ENCODE assay signal across 19 cellular contexts in the genomic region with DNA sequence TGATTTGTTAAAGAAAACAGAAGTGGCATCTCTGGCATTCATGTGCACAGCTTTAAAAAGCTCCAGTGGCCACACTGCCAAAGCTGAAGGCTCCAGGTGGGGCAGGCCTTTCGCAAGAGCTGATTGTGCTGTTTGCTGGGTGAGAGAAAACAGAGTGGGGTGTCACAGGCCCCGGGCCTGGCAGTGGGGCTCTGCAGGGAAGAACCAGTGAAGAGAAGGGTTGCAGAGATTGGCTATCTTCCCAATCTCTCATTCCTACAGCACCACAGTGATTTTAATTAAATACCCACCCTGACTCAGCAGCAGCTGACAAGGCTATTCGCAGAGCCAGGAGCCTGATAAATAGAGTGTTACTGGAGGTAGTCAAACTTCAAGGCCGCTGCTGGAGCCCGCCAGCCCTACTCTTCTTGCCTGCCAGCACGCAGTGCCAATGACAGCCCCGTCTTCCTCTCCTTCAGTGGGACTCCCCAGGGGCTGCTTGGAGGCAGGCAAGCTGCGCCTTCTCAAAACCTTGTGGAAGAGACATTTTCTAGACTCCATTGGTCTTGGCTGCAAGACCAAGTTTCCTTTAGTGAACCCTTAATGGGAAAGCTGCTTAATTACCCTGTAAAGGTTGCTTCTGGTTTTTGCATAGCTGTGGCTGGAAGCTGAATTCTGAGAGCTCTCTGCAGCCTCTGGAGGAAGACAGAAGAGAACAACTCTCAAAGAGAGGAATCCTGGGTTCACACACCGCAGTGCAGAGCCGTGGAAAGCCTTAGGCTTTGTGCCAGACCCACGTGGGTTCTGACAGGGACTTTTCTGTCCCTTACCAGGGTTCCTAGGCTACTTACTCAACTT.
DNase-seq lines count a peak whose midpoint lies in the region; ATAC-seq, FAIRE-seq and TF ChIP-seq lines count a peak whose summit lies in the region.
"Had no signal": no experiment of that assay in that cellular context is flagged by ENCODE, and none has a peak within 500 bp of the region (broad histone marks: within the 10 kb centered on the region; RNA-seq: fewer than 3 reads in every experiment).

No MANE protein-coding gene starts in this region.

- H3K36me3 Mint-ChIP-seq in type B pancreatic cell: no peaks in the 10 kb centered on the region
- H3K36me3 Mint-ChIP-seq: CD14-positive monocyte, WTC11 had no signal

- H3K27me3 Mint-ChIP-seq in type B pancreatic cell: no peaks in the 10 kb centered on the region

- H4K20me1 ChIP-seq in DND-41 (ENCODE audit: insufficient read depth, low read length): no peaks in the 10 kb centered on the region

- H3K36me3 ChIP-seq in DND-41 (ENCODE audit: insufficient read depth, low read length) (no peaks in the 10 kb centered on the region), adipocyte (ENCODE audit: control insufficient read depth, insufficient read depth, low read length, severe bottlenecking) (no peaks in the 10 kb centered on the region), right atrium auricular region (no peaks in the 10 kb centered on the region), pancreas (no peaks in the 10 kb centered on the region), tibial artery (no peaks in the 10 kb centered on the region)
- H3K36me3 ChIP-seq: esophagus squamous epithelium, uterus had no signal

- no peak overlapping the region for H3K9ac ChIP-seq in DND-41 (ENCODE audit: low read depth, low read length)
- H3K9ac ChIP-seq in adipocyte (ENCODE audit: low read length): no peak overlapping the region

- no peak overlapping the region for H3K4me2 ChIP-seq in DND-41 (ENCODE audit: insufficient read depth, low read length)

- H3K4me3 ChIP-seq in DND-41 (ENCODE audit: low read depth in 1 of 2, low read length in 2 of 2): no peak overlapping the region
- H3K4me3 ChIP-seq in adipocyte (ENCODE audit: low read length): no peak overlapping the region
- no peak overlapping the region for H3K4me3 ChIP-seq in right atrium auricular region
- no peak overlapping the region for H3K4me3 ChIP-seq in pancreas
- H3K4me3 ChIP-seq in tibial artery: no peak overlapping the region
- H3K4me3 ChIP-seq: esophagus squamous epithelium, uterus had no signal

- no peak for TF ChIP-seq CTCF in DND-41 (IDR thresholded peaks at IDR 0.05; ENCODE audit: borderline replicate concordance, extremely low read depth, low read length, poor library complexity, severe bottlenecking)
- no peak for TF ChIP-seq CTCF in right atrium auricular region (IDR thresholded peaks at IDR 0.05)
- no peak for TF ChIP-seq CTCF in pancreas (IDR thresholded peaks at IDR 0.05)
- TF ChIP-seq CTCF in type B pancreatic cell (conservative IDR thresholded peaks at IDR 0.05): no peak
- TF ChIP-seq CTCF in tibial artery (IDR thresholded peaks at IDR 0.05): no peak

- 0 out of 3 replicates have a peak, but pooled peaks have one; percentile 19 for ATAC-seq in DND-41 (ENCODE audit: insufficient read depth, low read depth)
- ATAC-seq in pancreas: peak; percentile 73 to 93 (median 89)
- ATAC-seq: WTC11 had no signal

- intact Hi-C loops in pancreas (cut with DNase I): no loop called here
- intact Hi-C loops in tibial artery (cut with DNase I; ENCODE audit: low total_unique reads): no loop called here

- WGBS in pancreas, 2 donors: 23 to 30% methylated on average over 11 of the region's 11 CpGs

- no peaks in the 10 kb centered on the region for H3K9me3 ChIP-seq in DND-41 (ENCODE audit: insufficient read depth, low read length, severe bottlenecking)
- peaks cover 4% of the 10 kb centered on the region for H3K9me3 ChIP-seq in adipocyte (ENCODE audit: control insufficient read depth, low read length)
- no peaks in the 10 kb centered on the region for H3K9me3 ChIP-seq in right atrium auricular region
- no peaks in the 10 kb centered on the region for H3K9me3 ChIP-seq in pancreas
- H3K9me3 ChIP-seq in tibial artery: no peaks in the 10 kb centered on the region
- H3K9me3 ChIP-seq: uterus had no signal

- no peaks in the 10 kb centered on the region for H3K4me1 ChIP-seq in DND-41 (ENCODE audit: insufficient read depth, low read length)
- no peaks in the 10 kb centered on the region for H3K4me1 ChIP-seq in adipocyte (ENCODE audit: control insufficient read depth, insufficient read depth, low read length)
- peaks cover 0 to 11% of the 10 kb centered on the region in 2 donors for H3K4me1 ChIP-seq in right atrium auricular region
- peaks cover 0 to 5% (median 0%) of the 10 kb centered on the region in 3 donors for H3K4me1 ChIP-seq in pancreas
- peaks cover 0 to 7% (median 0%) of the 10 kb centered on the region in 4 donors for H3K4me1 ChIP-seq in tibial artery
- H3K4me1 ChIP-seq: uterus had no signal

- H3K9me3 Mint-ChIP-seq in type B pancreatic cell: no peaks in the 10 kb centered on the region

- peaks cover 14% of the 10 kb centered on the region for H3K4me1 Mint-ChIP-seq in type B pancreatic cell (ENCODE audit: unreplicated experiment)
- H3K4me1 Mint-ChIP-seq: CD14-positive monocyte had no signal

- FAIRE-seq in pancreas (lab: Jason Lieb, UNC): no peak
- FAIRE-seq: GM19239, islet of Langerhans had no signal

- DNase-seq in DND-41: no peak
- peak; percentile 0 for DNase-seq in adipocyte (ENCODE audit: low read depth)
- no peak for DNase-seq in right atrium auricular region (ENCODE audit: low spot score)
- peak; percentile 26 to 77 (median 55) for DNase-seq in pancreas
- DNase-seq in type B pancreatic cell (ENCODE audit: extremely low spot score, unreplicated experiment): no peak
- DNase-seq in tibial artery: no peak
- no peak for DNase-seq in NCI-H2196 (lab: John Stamatoyannopoulos, UW; ENCODE audit: unreplicated experiment)
- no peak for DNase-seq in SKM-1 treated with dmso at 0.1 percent for 144 hours (lab: John Stamatoyannopoulos, UW; ENCODE audit: unreplicated experiment)
- DNase-seq: activated T-cell treated with anti-CD3 and anti-CD28 coated beads for 4 hours, esophagus squamous epithelium, Kasumi-1, NCI-H510A, retina, SHP77 treated with DMSO at 0.1 percent for 48 hours, uterus had no signal

- H3K4me3 Mint-ChIP-seq in type B pancreatic cell: no peak overlapping the region
- H3K4me3 Mint-ChIP-seq: CD14-positive monocyte, WTC11 had no signal

- H3K27ac ChIP-seq in DND-41 (ENCODE audit: low read length) (no peak overlapping the region), right atrium auricular region (peak overlapping the region; percentile 55 to 58), pancreas (peak overlapping the region; percentile 5 to 59 (median 44)), tibial artery (no peak overlapping the region)
- H3K27ac ChIP-seq: uterus had no signal

- H3K27ac Mint-ChIP-seq in type B pancreatic cell: no peak overlapping the region
- H3K27ac Mint-ChIP-seq: CD14-positive monocyte, WTC11 had no signal

- H2AFZ ChIP-seq in DND-41 (ENCODE audit: low read depth, low read length): no peak overlapping the region

- no peaks in the 10 kb centered on the region for H3K79me2 ChIP-seq in DND-41 (ENCODE audit: insufficient read depth, low read length)

- H3K27me3 ChIP-seq in DND-41 (ENCODE audit: insufficient read depth, low read length, poor library complexity): no peaks in the 10 kb centered on the region
- no peaks in the 10 kb centered on the region for H3K27me3 ChIP-seq in adipocyte (replicated peaks; ENCODE audit: control insufficient read depth, insufficient read depth, low read length)
- H3K27me3 ChIP-seq in right atrium auricular region: no peaks in the 10 kb centered on the region
- H3K27me3 ChIP-seq in pancreas: no peaks in the 10 kb centered on the region
- no peaks in the 10 kb centered on the region for H3K27me3 ChIP-seq in tibial artery
- H3K27me3 ChIP-seq: esophagus squamous epithelium, uterus had no signal

Comparison
In these comparisons a context has a peak if more than half of its experiments do, and no peak if none do; other contexts are left out.
1. DNase-seq: peak in adipocyte (single experiment) and pancreas (6 of 6); none in DND-41 (single experiment), right atrium auricular region (single experiment), type B pancreatic cell (single experiment), tibial artery (0 of 2), NCI-H2196 (single experiment) and SKM-1 treated with dmso at 0.1 percent for 144 hours (single experiment).
2. H3K27ac ChIP-seq: peak in right atrium auricular region (2 of 2) and pancreas (4 of 4); none in DND-41 (single experiment) and tibial artery (0 of 2).